28 cellular contexts compared by ENCODE assay signal in the genomic region with DNA sequence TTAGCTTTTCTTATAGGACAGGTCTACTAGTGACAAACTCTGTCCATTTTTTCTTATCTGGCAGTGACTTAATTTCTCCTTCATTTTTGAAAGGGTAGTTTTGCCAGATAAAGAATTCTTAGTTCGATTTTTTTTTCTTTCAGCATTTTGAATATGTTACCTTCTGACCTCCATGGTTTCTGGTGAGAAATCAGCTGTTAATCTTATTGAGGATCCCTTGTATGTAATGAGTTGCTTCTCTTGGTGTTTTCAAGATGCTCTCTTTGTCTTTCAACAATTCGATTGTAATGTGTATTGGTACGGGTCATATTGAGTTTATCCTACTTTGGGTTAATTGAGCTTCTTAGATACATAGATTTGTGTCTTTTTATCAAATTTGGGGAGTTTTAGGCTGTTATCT. TPM values are rescaled to one million over a fixed set of nuclear protein-coding genes. Genes with fewer than 3 reads are reported as not detected.
"Had no signal": no experiment of that assay in that cellular context is flagged by ENCODE, and none has a peak within 500 bp of the region (broad histone marks: within the 10 kb centered on the region; RNA-seq: fewer than 3 reads in every experiment).

No MANE protein-coding gene starts in this region.

- H3K27me3 Mint-ChIP-seq: activated CD4-positive, alpha-beta memory T cell treated with anti-CD3 and anti-CD28 coated beads, Interleukin-2, amount 10 ng/mL, durations not matched to agents 7 days and 5 days; activated CD4-positive, alpha-beta T cell treated with anti-CD3 and anti-CD28 coated beads for 36 hours; activated naive CD4-positive, alpha-beta T cell treated with anti-CD3 and anti-CD28 coated beads, Interleukin-2, amount 50 U/mL, for 24 hours had no signal

- FAIRE-seq: TTC549 had no signal

- H3K4me2 ChIP-seq: SK-N-SH had no signal

- H3K4me3 Mint-ChIP-seq: activated CD4-positive, alpha-beta memory T cell treated with anti-CD3 and anti-CD28 coated beads, Interleukin-2, amount 10 ng/mL, durations not matched to agents 7 days and 5 days; activated CD4-positive, alpha-beta T cell treated with anti-CD3 and anti-CD28 coated beads for 36 hours; activated naive CD4-positive, alpha-beta T cell treated with anti-CD3 and anti-CD28 coated beads, Interleukin-2, amount 50 U/mL, for 24 hours had no signal

- ATAC-seq: activated CD4-positive, alpha-beta T cell treated with anti-CD3 and anti-CD28 coated beads for 36 hours had no signal

- H3K4me3 ChIP-seq: adrenal gland, MG63, Peyer's patch, SJCRH30 had no signal

- H3K9me3 ChIP-seq: adrenal gland, Peyer's patch, SJCRH30, SK-N-SH had no signal

- H3K4me1 ChIP-seq: SJCRH30 had no signal

- H3K9ac ChIP-seq: SK-N-SH had no signal

- H3K27ac ChIP-seq: adrenal gland, Peyer's patch, RWPE1, SJCRH30 had no signal

- H3K27ac Mint-ChIP-seq: activated CD4-positive, alpha-beta memory T cell treated with anti-CD3 and anti-CD28 coated beads, Interleukin-2, amount 10 ng/mL, durations not matched to agents 7 days and 5 days; activated CD4-positive, alpha-beta T cell treated with anti-CD3 and anti-CD28 coated beads for 36 hours; activated naive CD4-positive, alpha-beta T cell treated with anti-CD3 and anti-CD28 coated beads, Interleukin-2, amount 50 U/mL, for 24 hours had no signal

- DNase-seq: activated CD4-positive, alpha-beta memory T cell treated with anti-CD3 and anti-CD28 coated beads, Interleukin-2, amount 10 ng/mL, durations not matched to agents 7 days and 5 days; activated CD4-positive, alpha-beta T cell treated with anti-CD3 and anti-CD28 coated beads for 36 hours; activated CD4-positive, alpha-beta T cell treated with anti-CD3 and anti-CD28 coated beads, Interleukin-2, amount 50 U/mL, for 1 hour; activated CD8-positive, alpha-beta memory T cell treated with anti-CD3 and anti-CD28 coated beads, Interleukin-2, amount 50 U/mL, for 48 hours; activated naive CD4-positive, alpha-beta T cell; activated T-cell treated with anti-CD3 and anti-CD28 coated beads, Interleukin-2, amount 50 U/mL, for 1 hour; adrenal gland; anterior cingulate cortex; MG63; MV-4-11; NCI-H1092 treated with DMSO at 0.1 percent for 48 hours; NCI-H1436; NCI-H1694 treated with DMSO at 0.1 percent for 48 hours; NCI-H2029 treated with DMSO at 0.1 percent for 48 hours; NCI-H510A treated with DMSO at 0.1 percent for 48 hours; NCI-H69; NK-92 treated with Interleukin-12 subunit alpha and Interleukin-12 subunit beta, amount 100 ng/mL, for 24 hours; OCI-M1; Peyer's patch; Right ventricle myocardium superior; SJCRH30; SK-N-SH; T1000 had no signal

- H3K27me3 ChIP-seq: adrenal gland, MG63, Peyer's patch, SJCRH30 had no signal

RNA-seq across cellular contexts. Expression of a gene that starts 28.9 kb away (rescaled TPM):
- total RNA-seq: cardiac septum, cerebellum, Right ventricle myocardium superior, SJCRH30 had no signal
- polyA plus RNA-seq: adrenal gland, SK-N-SH had no signal

RNA-seq across cellular contexts. Expression of a gene that starts 35.5 kb away (rescaled TPM):
- polyA plus RNA-seq: SK-N-SH had no signal
